In genomic region chr17:76252040-76252954, GRCh38 we compare ENCODE assay signal across 8 cellular contexts. TPM values are rescaled to one million over a fixed set of nuclear protein-coding genes. Genes with fewer than 3 reads are reported as not detected.
DNase-seq lines count a peak whose midpoint lies in the region; ATAC-seq and TF ChIP-seq lines count a peak whose summit lies in the region.

No MANE protein-coding gene starts in this region.

- H3K27me3 Mint-ChIP-seq in memory B cell: peaks cover 1% of the 10 kb centered on the region

- DNase-seq in A172 (ENCODE audit: low spot score) (peak; percentile 38), Peyer's patch (peak; percentile 60 to 88 (median 74)), memory B cell (ENCODE audit: low spot score in 2 of 2) (peak in 1 of 2 donors; percentile 35)
- DNase-seq in central memory CD4-positive, alpha-beta T cell: peak; percentile 37

- H3K36me3 Mint-ChIP-seq in memory B cell: no peaks in the 10 kb centered on the region

- peak overlapping the region in 1 of 4 donors; percentile 22 for H3K4me3 ChIP-seq in Peyer's patch
- H3K4me3 ChIP-seq in urinary bladder (ENCODE audit: low read depth, low read length): no peak overlapping the region

- no peak for TF ChIP-seq CTCF in Peyer's patch (IDR thresholded peaks at IDR 0.05)

- H3K27ac ChIP-seq in Peyer's patch: peak overlapping the region; percentile 47 to 83 (median 72)
- H3K27ac ChIP-seq in urinary bladder (ENCODE audit: low read depth): peak overlapping the region; percentile 11

- no peaks in the 10 kb centered on the region for H3K9me3 Mint-ChIP-seq in memory B cell

- no peaks in the 10 kb centered on the region for H3K9me3 ChIP-seq in Peyer's patch

- H3K27ac Mint-ChIP-seq in memory B cell: peak overlapping the region; percentile 78

- H3K27me3 ChIP-seq in Peyer's patch: no peaks in the 10 kb centered on the region

- TF ChIP-seq POLR2A in Peyer's patch (IDR thresholded peaks at IDR 0.05): peak in 1 of 2 donors; percentile 39

- peaks cover 23% of the 10 kb centered on the region for H3K4me1 Mint-ChIP-seq in memory B cell

- H3K4me3 Mint-ChIP-seq in memory B cell: peak overlapping the region; percentile 79

- H3K36me3 ChIP-seq in Peyer's patch: no peaks in the 10 kb centered on the region
- no peaks in the 10 kb centered on the region for H3K36me3 ChIP-seq in urinary bladder (ENCODE audit: insufficient read depth)

- H3K4me1 ChIP-seq in Peyer's patch (peaks cover 10 to 34% (median 16%) of the 10 kb centered on the region in 4 donors), urinary bladder (ENCODE audit: insufficient read depth) (no peaks in the 10 kb centered on the region)

- 50% methylated on average over 11 of the region's 11 CpGs for WGBS in urinary bladder

- ATAC-seq in GM19452 (IDR thresholded peaks at IDR 0.05; ENCODE audit: unreplicated experiment) (peak; percentile 72), memory B cell (ENCODE audit: low read depth) (peak; percentile 100), GM21367 (IDR thresholded peaks at IDR 0.05; ENCODE audit: unreplicated experiment) (no peak), HG02938 (IDR thresholded peaks at IDR 0.05; ENCODE audit: unreplicated experiment) (no peak)

RNA-seq across cellular contexts. Expression of gene RNF157, which starts 12.0 kb away (rescaled TPM):
- 7.0 and 8.3 TPM in 2 replicates for total RNA-seq in A172 (2014; rRNA removed; shearing (Covaris generic))
- 100 to 1,000 TPM in 2 of 4 donors, 10 to 100 TPM in 2; 73.4 to 115 (median 106) TPM for total RNA-seq in Peyer's patch
- 1.9 TPM for total RNA-seq in urinary bladder
- polyA plus RNA-seq in urinary bladder: 5.8 TPM

RNA-seq across cellular contexts. Expression of gene UBALD2, which starts 12.9 kb away (rescaled TPM):
- total RNA-seq in A172 (2014; rRNA removed; shearing (Covaris generic)): 2.7 and 6.5 TPM in 2 replicates
- 10 to 100 TPM; 14.0 to 74.1 (median 50.4) TPM for total RNA-seq in Peyer's patch
- total RNA-seq in urinary bladder: 5.4 TPM
- polyA plus RNA-seq in urinary bladder: 22.4 TPM

RNA-seq across cellular contexts. Expression of gene QRICH2, which starts 55.8 kb away (rescaled TPM):
- 2.1 and 2.8 TPM in 2 replicates for total RNA-seq in A172 (2014; rRNA removed; shearing (Covaris generic))
- 10 to 100 TPM in 1 of 4 donors, 1 to 10 TPM in 3; 1.2 to 10.7 (median 3.1) TPM for total RNA-seq in Peyer's patch
- 3.2 TPM for total RNA-seq in urinary bladder
- 2.4 TPM for polyA plus RNA-seq in urinary bladder

Comparison
In these comparisons a context has a peak if more than half of its experiments do, and no peak if none do; other contexts are left out.
1. ATAC-seq: peak in GM19452 (single experiment) and memory B cell (single experiment); none in GM21367 (single experiment) and HG02938 (single experiment).